In the genomic region with DNA sequence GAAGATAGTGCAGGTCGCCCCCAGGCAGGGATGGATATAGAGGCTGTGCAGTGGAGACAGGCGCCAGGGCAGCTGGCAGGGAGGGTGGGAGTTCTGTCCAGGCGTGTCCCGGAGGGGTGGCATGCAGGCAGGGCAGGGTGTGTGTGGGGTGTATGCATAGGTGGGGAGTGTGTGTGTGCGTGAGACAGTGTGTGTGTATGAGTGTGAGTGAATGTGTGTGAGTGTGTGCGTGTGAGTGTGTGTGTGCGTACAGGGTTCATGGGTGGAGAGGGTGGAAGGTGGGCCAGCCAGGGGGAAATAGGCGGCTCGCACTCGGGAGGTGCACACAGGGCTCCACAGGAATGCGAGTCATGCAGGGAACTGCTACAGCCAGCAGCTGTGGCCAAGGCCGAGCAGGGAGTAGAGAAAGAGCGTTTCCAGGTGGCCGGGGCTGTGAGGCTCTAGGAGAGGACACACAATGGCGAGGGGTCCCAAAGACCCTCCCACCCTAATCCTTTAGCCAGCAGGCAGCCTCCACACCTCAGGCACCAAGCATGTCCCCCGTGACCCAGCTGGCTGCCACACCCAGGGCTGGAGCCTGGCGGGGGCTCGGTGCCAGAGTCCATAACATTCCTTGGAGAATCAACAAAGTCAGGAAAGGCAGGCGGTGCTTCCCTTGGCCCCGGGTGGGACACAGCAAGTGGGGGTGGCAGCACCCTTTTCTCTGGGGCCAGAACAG, we compare ENCODE assay signal across 10 cellular contexts. TPM values are rescaled to one million over a fixed set of nuclear protein-coding genes. Genes with fewer than 3 reads are reported as not detected.
DNase-seq lines count a peak whose midpoint lies in the region; ATAC-seq and TF ChIP-seq lines count a peak whose summit lies in the region.
"Had no signal": no experiment of that assay in that cellular context is flagged by ENCODE, and none has a peak within 500 bp of the region (broad histone marks: within the 10 kb centered on the region; RNA-seq: fewer than 3 reads in every experiment).

No MANE protein-coding gene starts in this region.

- H3K36me3 ChIP-seq in heart left ventricle (no peaks in the 10 kb centered on the region), rectal smooth muscle tissue (ENCODE audit: control insufficient read depth, insufficient read depth, low read length) (no peaks in the 10 kb centered on the region)
- H3K36me3 ChIP-seq: brain microvascular endothelial cell had no signal

- intact Hi-C loops in heart left ventricle (cut with DNase I): loop anchor here in 3 of 10 donors (2.0 to 10.0 kb wide), 2 partner anchors 35 to 353 kb away; no protein-coding TSS in a partner anchor

- H3K4me3 Mint-ChIP-seq in activated CD4-positive, alpha-beta memory T cell treated with anti-CD3 and anti-CD28 coated beads, Interleukin-2, amount 10 ng/mL, durations not matched to agents 7 days and 5 days: no peak overlapping the region
- H3K4me3 Mint-ChIP-seq: T-helper 2 cell treated with Interferon-gamma antibody and Interleukin-4, amounts not matched to agents 5 μg/mL and 100 μg/mL, for 36 hours had no signal

- no peaks in the 10 kb centered on the region for H3K36me3 Mint-ChIP-seq in activated CD4-positive, alpha-beta memory T cell treated with anti-CD3 and anti-CD28 coated beads, Interleukin-2, amount 10 ng/mL, durations not matched to agents 7 days and 5 days (ENCODE audit: low read depth)

- H3K9me3 Mint-ChIP-seq in activated CD4-positive, alpha-beta memory T cell treated with anti-CD3 and anti-CD28 coated beads, Interleukin-2, amount 10 ng/mL, durations not matched to agents 7 days and 5 days: no peaks in the 10 kb centered on the region
- H3K9me3 Mint-ChIP-seq: T-helper 2 cell treated with Interferon-gamma antibody and Interleukin-4, amounts not matched to agents 5 μg/mL and 100 μg/mL, for 36 hours had no signal

- peaks cover 14 to 81% (median 67%) of the 10 kb centered on the region in 12 donors for H3K4me1 ChIP-seq in heart left ventricle
- H3K4me1 ChIP-seq in rectal smooth muscle tissue (ENCODE audit: control insufficient read depth, insufficient read depth, low read length): peaks cover 24% of the 10 kb centered on the region

- 23 to 28% (median 26%) methylated on average over 18 to 20 of the region's 20 CpGs for WGBS in heart left ventricle, 4 donors

- H3K9ac ChIP-seq in rectal smooth muscle tissue (ENCODE audit: low read length): peak overlapping the region; percentile 62

- TF ChIP-seq CTCF in heart left ventricle (IDR thresholded peaks at IDR 0.05): no peak

- peak in 1 of 2 donors; percentile 17 for TF ChIP-seq POLR2A in heart left ventricle (IDR thresholded peaks at IDR 0.05)

- POLR2A ChIA-PET in activated CD4-positive, alpha-beta memory T cell treated with anti-CD3 and anti-CD28 coated beads, Interleukin-2, amount 10 ng/mL, durations not matched to agents 7 days and 5 days (lab: Charles Lee): interaction anchor here (1.0 kb wide), 1 partner anchor 77 kb away, joined by 3 read pairs; no protein-coding TSS in a partner anchor

- peaks cover 9% of the 10 kb centered on the region for H3K27me3 Mint-ChIP-seq in activated CD4-positive, alpha-beta memory T cell treated with anti-CD3 and anti-CD28 coated beads, Interleukin-2, amount 10 ng/mL, durations not matched to agents 7 days and 5 days

- no peaks in the 10 kb centered on the region for H3K9me3 ChIP-seq in heart left ventricle

- CTCF ChIA-PET in activated CD4-positive, alpha-beta memory T cell treated with anti-CD3 and anti-CD28 coated beads, Interleukin-2, amount 10 ng/mL, durations not matched to agents 7 days and 5 days (lab: Charles Lee): interaction anchor here (0.6 kb wide), 1 partner anchor 27 kb away, joined by 3 read pairs; no protein-coding TSS in a partner anchor

- H3K4me3 ChIP-seq in heart left ventricle (peak overlapping the region in 2 of 12 donors; percentile 4 to 5), rectal smooth muscle tissue (ENCODE audit: low read length) (peak overlapping the region; percentile 41)

- DNase-seq in GF-D8 (lab: John Stamatoyannopoulos, UW): peak; percentile 25
- DNase-seq in T1000 (lab: John Stamatoyannopoulos, UW): peak; percentile 38
- DNase-seq in heart left ventricle: peak; percentile 64 to 84 (median 78)
- no peak for DNase-seq in COLO668 (lab: John Stamatoyannopoulos, UW; ENCODE audit: unreplicated experiment)
- no peak for DNase-seq in AML-193 (lab: John Stamatoyannopoulos, UW)
- DNase-seq in activated CD4-positive, alpha-beta memory T cell treated with anti-CD3 and anti-CD28 coated beads, Interleukin-2, amount 10 ng/mL, durations not matched to agents 7 days and 5 days: no peak
- no peak for DNase-seq in RPMI8226
- DNase-seq: brain microvascular endothelial cell had no signal

- H3K4me1 Mint-ChIP-seq in activated CD4-positive, alpha-beta memory T cell treated with anti-CD3 and anti-CD28 coated beads, Interleukin-2, amount 10 ng/mL, durations not matched to agents 7 days and 5 days: peaks cover 9% of the 10 kb centered on the region

- H3K27ac ChIP-seq in heart left ventricle (peak overlapping the region; percentile 74 to 99 (median 84)), rectal smooth muscle tissue (ENCODE audit: low read depth, low read length) (peak overlapping the region; percentile 79)
- H3K27ac ChIP-seq: brain microvascular endothelial cell had no signal

- H3K27me3 ChIP-seq in heart left ventricle: no peaks in the 10 kb centered on the region
- H3K27me3 ChIP-seq in rectal smooth muscle tissue (ENCODE audit: control insufficient read depth, insufficient read depth, low read length): no peaks in the 10 kb centered on the region
- H3K27me3 ChIP-seq: brain microvascular endothelial cell had no signal

- no peak overlapping the region for H3K27ac Mint-ChIP-seq in activated CD4-positive, alpha-beta memory T cell treated with anti-CD3 and anti-CD28 coated beads, Interleukin-2, amount 10 ng/mL, durations not matched to agents 7 days and 5 days
- H3K27ac Mint-ChIP-seq: T-helper 2 cell treated with Interferon-gamma antibody and Interleukin-4, amounts not matched to agents 5 μg/mL and 100 μg/mL, for 36 hours had no signal

- peak in 3 of 4 donors; percentile 4 to 38 (median 8) for ATAC-seq in heart left ventricle

RNA-seq across cellular contexts. Expression of a gene that starts 4.6 kb away (rescaled TPM):
- 100 to 1,000 TPM; 102 to 207 (median 123) TPM for total RNA-seq in heart left ventricle
- polyA plus RNA-seq in heart left ventricle: 100 to 1,000 TPM in 1 of 2 donors, 10 to 100 TPM in 1; 92.8 to 105 TPM
- total RNA-seq in activated CD4-positive, alpha-beta memory T cell treated with anti-CD3 and anti-CD28 coated beads, Interleukin-2, amount 10 ng/mL, durations not matched to agents 7 days and 5 days: 1 to 10 TPM; 2.7 to 3.1 TPM

RNA-seq across cellular contexts. Expression of a gene that starts 7.7 kb away (rescaled TPM):
- total RNA-seq in heart left ventricle: 1 to 10 TPM; 4.1 to 9.8 (median 6.3) TPM
- 1 to 10 TPM; 3.3 to 8.8 TPM for polyA plus RNA-seq in heart left ventricle
- 10 to 100 TPM; 15.0 to 17.8 TPM for total RNA-seq in activated CD4-positive, alpha-beta memory T cell treated with anti-CD3 and anti-CD28 coated beads, Interleukin-2, amount 10 ng/mL, durations not matched to agents 7 days and 5 days

RNA-seq across cellular contexts. Expression of a gene that starts 20.5 kb away (rescaled TPM):
- total RNA-seq in heart left ventricle: 10 to 100 TPM; 14.4 to 28.7 (median 22.5) TPM
- polyA plus RNA-seq in heart left ventricle: 10 to 100 TPM; 11.9 to 12.4 TPM
- total RNA-seq in activated CD4-positive, alpha-beta memory T cell treated with anti-CD3 and anti-CD28 coated beads, Interleukin-2, amount 10 ng/mL, durations not matched to agents 7 days and 5 days: 10 to 100 TPM; 35.0 to 35.8 TPM

RNA-seq across cellular contexts. Expression of a gene that starts 33.9 kb away (rescaled TPM):
- total RNA-seq in heart left ventricle: 1 to 10 TPM; 3.9 to 7.5 (median 5.7) TPM
- 1 to 10 TPM; 3.4 to 6.4 TPM for polyA plus RNA-seq in heart left ventricle
- total RNA-seq in activated CD4-positive, alpha-beta memory T cell treated with anti-CD3 and anti-CD28 coated beads, Interleukin-2, amount 10 ng/mL, durations not matched to agents 7 days and 5 days: 1 to 10 TPM; 6.5 to 8.0 TPM

Comparison
In these comparisons a context has a peak if more than half of its experiments do, and no peak if none do; other contexts are left out.
1. DNase-seq: peak in GF-D8 (single experiment), T1000 (single experiment) and heart left ventricle (5 of 5); none in COLO668 (single experiment), AML-193 (0 of 2), activated CD4-positive, alpha-beta memory T cell treated with anti-CD3 and anti-CD28 coated beads, Interleukin-2, amount 10 ng/mL, durations not matched to agents 7 days and 5 days (single experiment) and RPMI8226 (single experiment).
2. RNA of a gene that starts 4.6 kb away (total RNA-seq): 102 to 207 TPM in heart left ventricle; 2.7 to 3.1 TPM in activated CD4-positive, alpha-beta memory T cell treated with anti-CD3 and anti-CD28 coated beads, Interleukin-2, amount 10 ng/mL, durations not matched to agents 7 days and 5 days; every median in the first group is over 10 times any median in the second.